In genomic region chr15:74937602-74938371, GRCh38 we compare ENCODE assay signal across 8 cellular contexts. TPM values are rescaled to one million over a fixed set of nuclear protein-coding genes. Genes with fewer than 3 reads are reported as not detected.
DNase-seq lines count a peak whose midpoint lies in the region; ATAC-seq and TF ChIP-seq lines count a peak whose summit lies in the region.

Gene COX5A (minus strand): TSS chr15:74938073. CDS start chr15:74938014, 59 bp downstream.

- peaks cover 34% of the 10 kb centered on the region for H3K4me1 Mint-ChIP-seq in activated B cell treated with CpG ODN at 0.5 μM for 24 hours

- H3K27ac ChIP-seq in spleen, result peak within 1 kb of the TSS; percentile 91 to 98 (median 96)

- no peaks in the 10 kb centered on the region for H3K27me3 ChIP-seq in spleen (replicated peaks in 1 of 7)

- H3K27me3 Mint-ChIP-seq in activated B cell treated with CpG ODN at 0.5 μM for 24 hours, result no peaks in the 10 kb centered on the region

- ATAC-seq in GM19023 (IDR thresholded peaks at IDR 0.05; ENCODE audit: unreplicated experiment) (peak; percentile 93), HG03196 (IDR thresholded peaks at IDR 0.05; ENCODE audit: unreplicated experiment) (peak; percentile 86), activated B cell treated with CpG ODN at 0.5 μM for 24 hours (ENCODE audit: low read depth) (peak; percentile 97)

- peak within 1 kb of the TSS; percentile 90 for H3K27ac Mint-ChIP-seq in activated B cell treated with CpG ODN at 0.5 μM for 24 hours

- peaks cover 14 to 53% (median 44%) of the 10 kb centered on the region in 6 donors for H3K4me1 ChIP-seq in spleen

- no peaks in the 10 kb centered on the region for H3K9me3 ChIP-seq in spleen

- intact Hi-C loops in activated B cell treated with CpG ODN at 0.5 μM for 24 hours (cut with micrococcal nuclease), result loop anchor here (1.0 to 5.0 kb wide), 8 partner anchors 19 to 513 kb away; partner anchors contain the start of genes CLK3, EDC3, FAM219B and RPP25
- intact Hi-C loops in spleen (cut with DNase I; ENCODE audit: low total_unique reads), result no loop called here

- peak within 1 kb of the TSS; percentile 86 for H3K4me3 Mint-ChIP-seq in activated B cell treated with CpG ODN at 0.5 μM for 24 hours

- 0 to 1% (median 1%) methylated on average over 47 to 84 of the region's 84 CpGs for WGBS in spleen, 5 donors

- H3K36me3 Mint-ChIP-seq in activated B cell treated with CpG ODN at 0.5 μM for 24 hours (ENCODE audit: low read depth), result peaks cover 9% of the 10 kb centered on the region

- H3K36me3 ChIP-seq in spleen, result peaks cover 0 to 8% (median 0%) of the 10 kb centered on the region in 6 donors

- H3K4me3 ChIP-seq in cardiac fibroblast (replicated peaks in 1 of 2; ENCODE audit: low read depth in 2 of 2, low read length in 2 of 2) (peak within 1 kb of the TSS; percentile 84 to 93), spleen (peak within 1 kb of the TSS; percentile 85 to 100 (median 90))

- CTCF ChIA-PET in activated B cell treated with CpG ODN at 0.5 μM for 24 hours (lab: Charles Lee), result interaction anchor here (1.9 kb wide), 1 partner anchor 12 kb away, joined by 7 read pairs; no protein-coding TSS in a partner anchor

- POLR2A ChIA-PET in activated B cell treated with CpG ODN at 0.5 μM for 24 hours (lab: Charles Lee), result interaction anchor here (0.6 to 1.8 kb wide), 21 partner anchors 19 to 702 kb away, joined by 3 to 10 read pairs (median 4); partner anchors contain the start of genes ARID3B, FAM219B, IMP3 and MPI

- DNase-seq in AG08396 (ENCODE audit: low spot score), result peak; percentile 96
- DNase-seq in NCI-H2227 treated with DMSO at 0.1 percent for 48 hours (lab: John Stamatoyannopoulos, UW), result peak; percentile 88
- DNase-seq in activated B cell treated with CpG ODN at 0.5 μM for 24 hours, result peak; percentile 86
- DNase-seq in cardiac fibroblast (ENCODE audit: low read depth in 2 of 2), result peak; percentile 96 to 98
- peak; percentile 93 for DNase-seq in inferior parietal cortex (ENCODE audit: extremely low spot score)
- DNase-seq in spleen, result peak; percentile 98

- TF ChIP-seq CTCF in activated B cell treated with CpG ODN at 0.5 μM for 24 hours (IDR thresholded peaks at IDR 0.05) (no peak), cardiac fibroblast (IDR thresholded peaks at IDR 0.05; ENCODE audit: low read depth, low read length) (no peak), spleen (IDR thresholded peaks at IDR 0.05 in 8 of 11, conservative IDR thresholded peaks at IDR 0.05 in 3 of 11) (peak in 3 of 11 experiments; percentile 2 to 44 (median 6))

- H3K9me3 Mint-ChIP-seq in activated B cell treated with CpG ODN at 0.5 μM for 24 hours, result no peaks in the 10 kb centered on the region

- TF ChIP-seq POLR2A in spleen (IDR thresholded peaks at IDR 0.05), result peak in 2 of 3 donors; percentile 2 to 22

RNA-seq across cellular contexts. Expression of gene COX5A, which starts in this region (rescaled TPM):
- total RNA-seq in activated B cell treated with CpG ODN at 0.5 μM for 24 hours (150 and 159 TPM in 2 replicates), spleen (100 to 1,000 TPM in 4 of 7 donors, 10 to 100 TPM in 3; 83.2 to 122 (median 108) TPM)
- 100 to 1,000 TPM; 142 to 247 (median 221) TPM for polyA plus RNA-seq in spleen

Comparison
In these comparisons a context has a peak if more than half of its experiments do, and no peak if none do; other contexts are left out.
1. Peak in every context shown above with its lines: DNase-seq, ATAC-seq, H3K4me3 ChIP-seq and H3K27ac ChIP-seq.